Comparison of ENCODE assay signal across 9 cellular contexts in the genomic region with DNA sequence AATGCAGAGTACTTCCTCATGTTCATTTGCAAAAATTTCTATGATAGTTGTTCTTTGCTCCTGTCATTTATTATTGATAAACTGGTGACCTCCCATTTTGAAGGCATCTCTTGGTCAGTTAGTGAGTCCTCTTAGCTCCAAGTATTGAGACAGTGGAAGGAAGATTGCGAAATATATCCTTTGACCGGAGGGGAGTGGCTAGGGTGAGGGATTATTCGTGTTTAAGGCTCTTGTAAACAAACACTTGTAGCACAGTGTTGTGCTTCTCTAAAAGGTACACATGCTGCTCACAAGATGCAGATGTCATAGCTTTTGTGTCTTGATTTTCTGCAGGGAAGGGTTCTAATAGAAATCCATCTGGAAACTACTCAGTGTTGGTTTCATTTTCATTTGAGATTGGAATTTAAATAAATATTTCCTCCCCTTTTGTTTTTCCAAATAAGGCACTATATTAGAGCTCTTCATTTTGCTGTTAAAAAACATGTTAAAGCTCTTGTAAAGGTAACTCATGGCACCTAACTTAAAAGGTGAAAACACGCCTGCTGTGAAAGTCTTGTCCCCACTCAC. TPM values are rescaled to one million over a fixed set of nuclear protein-coding genes. Genes with fewer than 3 reads are reported as not detected.
A peak's percentile ranks its signal among the peaks of the same experiment; 100 is the strongest.
DNase-seq lines count a peak whose midpoint lies in the region; ATAC-seq and TF ChIP-seq lines count a peak whose summit lies in the region.
"Had no signal": no experiment of that assay in that cellular context is flagged by ENCODE, and none has a peak within 500 bp of the region (broad histone marks: within the 10 kb centered on the region; RNA-seq: fewer than 3 reads in every experiment).

No MANE protein-coding gene starts in this region.

- H3K36me3 Mint-ChIP-seq in chondrocyte (ENCODE audit: low read depth) = peaks cover 2% of the 10 kb centered on the region
- peaks cover 0 to 9% (median 3%) of the 10 kb centered on the region in 3 donors for H3K36me3 Mint-ChIP-seq in immature natural killer cell

- H3K9me3 ChIP-seq in mononuclear cell (ENCODE audit: low read depth, low read length) = no peaks in the 10 kb centered on the region

- H3K27me3 Mint-ChIP-seq in chondrocyte (ENCODE audit: low read depth) (no peaks in the 10 kb centered on the region), immature natural killer cell (ENCODE audit: low read depth in 3 of 3) (peaks cover 0 to 6% (median 0%) of the 10 kb centered on the region in 3 donors)

- H3K4me1 ChIP-seq in mononuclear cell (ENCODE audit: insufficient read depth, low read length) = peaks cover 10% of the 10 kb centered on the region

- H3K4me3 ChIP-seq in LNCaP clone FGC (ENCODE audit: low read depth, low read length) (peak overlapping the region; percentile 28), mononuclear cell (ENCODE audit: low read length) (peak overlapping the region; percentile 18)

- no peaks in the 10 kb centered on the region for H3K27me3 ChIP-seq in mononuclear cell (ENCODE audit: insufficient read depth, low read length)

- H3K9me3 Mint-ChIP-seq in chondrocyte (ENCODE audit: low read depth) (no peaks in the 10 kb centered on the region), immature natural killer cell (no peaks in the 10 kb centered on the region)

- DNase-seq in AG08396 (ENCODE audit: low spot score) (peak; percentile 68), LNCaP clone FGC (ENCODE audit: low read depth) (no peak), chondrocyte (ENCODE audit: low spot score) (no peak), immature natural killer cell (no peak), NK-92 (lab: John Stamatoyannopoulos, UW; ENCODE audit: unreplicated experiment) (no peak)
- DNase-seq: T-helper 9 cell had no signal

- H3K4me3 Mint-ChIP-seq in chondrocyte (ENCODE audit: unreplicated experiment) (peak overlapping the region; percentile 53), immature natural killer cell (no peak overlapping the region)

- ATAC-seq in HG02571 (IDR thresholded peaks at IDR 0.05; ENCODE audit: unreplicated experiment) (no peak), HG02763 (IDR thresholded peaks at IDR 0.05; ENCODE audit: unreplicated experiment) (no peak)

- H3K27ac Mint-ChIP-seq in chondrocyte (ENCODE audit: unreplicated experiment) (peak overlapping the region; percentile 29), immature natural killer cell (peak overlapping the region in 3 of 6 donors; percentile 30 to 76 (median 54))

- TF ChIP-seq CTCF in LNCaP clone FGC (IDR thresholded peaks at IDR 0.05; ENCODE audit: control insufficient read depth, extremely low read depth, insufficient read depth) = no peak
- no peak for TF ChIP-seq CTCF in chondrocyte (IDR thresholded peaks at IDR 0.05)

- H3K4me1 Mint-ChIP-seq in chondrocyte (ENCODE audit: low read depth) (peaks cover 18% of the 10 kb centered on the region), immature natural killer cell (peaks cover 16 to 28% of the 10 kb centered on the region in 2 donors)

RNA-seq across cellular contexts. Expression of a gene that starts 21.8 kb away (rescaled TPM):
- 8.9 to 11.6 TPM (median 9.1 TPM) in 3 replicates for total RNA-seq in chondrocyte
- total RNA-seq in mononuclear cell = 17.9 TPM
- polyA plus RNA-seq in immature natural killer cell = 1 to 10 TPM; 5.2 to 9.8 (median 5.4) TPM
